In genomic region chr15:75282572-75282971, GRCh38 we compare ENCODE assay signal across 9 cellular contexts. TPM values are rescaled to one million over a fixed set of nuclear protein-coding genes. Genes with fewer than 3 reads are reported as not detected.
"Had no signal": no experiment of that assay in that cellular context is flagged by ENCODE, and none has a peak within 500 bp of the region (broad histone marks: within the 10 kb centered on the region; RNA-seq: fewer than 3 reads in every experiment).

GOLGA6D (plus strand) TSS chr15:75282835; CDS start chr15:75282876, 41 bp downstream.

RNA-seq across cellular contexts. Expression of gene GOLGA6D, which starts in this region (rescaled TPM):
- total RNA-seq: thoracic aorta, thyroid gland, tibial nerve, transverse colon, upper lobe of right lung, ureter, urinary bladder, uterus, vagina had no signal
- polyA plus RNA-seq: urinary bladder had no signal
